ENCODE assay signal across 1 cellular context in the genomic region with DNA sequence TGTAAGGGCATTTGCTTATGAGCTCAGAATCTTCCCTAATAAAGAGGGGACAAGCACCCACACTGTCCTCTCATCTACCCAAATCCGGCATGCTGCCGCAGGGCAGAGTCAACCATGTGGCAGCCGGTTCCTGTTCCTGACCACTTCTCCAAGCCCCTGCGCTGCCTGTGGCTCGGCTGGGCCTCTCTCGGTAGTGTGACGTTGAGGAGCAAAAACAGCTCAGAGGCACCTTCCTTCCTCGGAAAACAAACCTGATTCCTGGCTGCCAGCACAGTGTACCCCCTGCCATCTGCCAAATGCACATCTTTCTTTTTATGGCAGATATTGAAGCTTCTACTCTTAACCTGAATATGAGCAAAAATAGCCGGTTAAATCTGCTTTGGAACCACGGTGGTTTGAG.
TF ChIP-seq lines count a peak whose summit lies in the region.

No MANE protein-coding gene starts in this region.

TF ChIP-seq in GM12878, 131 proteins besides CTCF, POLR2A, EP300 and RAD21:
- no peak for TF ChIP-seq SUZ12 (IDR thresholded peaks at IDR 0.05; ENCODE audit: unreplicated experiment)
